1 cellular context compared by ENCODE assay signal in the genomic region with DNA sequence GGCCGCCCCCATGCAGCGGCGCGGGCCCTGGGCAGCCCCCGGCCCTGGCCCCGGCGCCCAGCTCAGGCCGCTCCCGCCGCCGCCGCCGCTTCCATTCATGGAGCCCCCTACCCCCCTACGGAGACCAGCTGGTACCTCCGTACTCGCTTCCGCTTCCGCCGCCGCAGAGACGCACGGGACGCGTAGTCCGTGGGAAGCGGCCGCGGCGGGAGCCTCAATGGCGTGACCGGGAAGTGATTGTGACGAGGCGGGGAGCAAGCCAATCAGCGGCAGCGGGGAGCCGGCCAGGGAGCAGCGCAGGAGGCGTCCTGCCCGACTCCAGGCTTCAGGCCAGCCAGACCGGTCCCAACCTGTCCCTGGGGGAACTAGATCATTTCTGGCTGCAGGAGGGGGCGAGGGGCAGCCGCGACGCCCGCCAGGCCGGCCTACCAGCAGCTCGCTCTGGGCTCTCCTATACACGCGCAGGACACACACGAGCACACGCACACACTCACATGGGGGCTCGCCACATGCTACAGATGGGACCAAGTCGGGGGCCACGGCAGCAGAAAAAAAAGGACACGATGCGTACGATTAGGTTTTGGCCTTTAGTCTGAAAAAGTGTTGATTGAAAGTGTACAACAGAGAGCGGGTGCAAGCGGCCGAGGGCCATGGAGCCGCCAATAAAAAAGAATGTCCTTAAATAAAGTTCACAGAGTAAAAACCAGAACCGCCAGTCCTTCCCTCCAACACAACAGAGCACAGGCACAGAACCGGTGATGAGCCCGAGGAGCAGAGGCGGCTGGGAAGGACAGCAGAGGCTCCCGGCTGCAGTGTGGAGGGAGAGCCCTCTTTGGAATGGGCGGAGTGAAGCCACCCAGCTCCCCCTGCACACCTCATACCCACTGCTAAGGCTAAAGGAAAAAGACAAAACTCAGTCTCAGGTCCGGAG.
TF ChIP-seq lines count a peak whose summit lies in the region.

A gene with protein sequence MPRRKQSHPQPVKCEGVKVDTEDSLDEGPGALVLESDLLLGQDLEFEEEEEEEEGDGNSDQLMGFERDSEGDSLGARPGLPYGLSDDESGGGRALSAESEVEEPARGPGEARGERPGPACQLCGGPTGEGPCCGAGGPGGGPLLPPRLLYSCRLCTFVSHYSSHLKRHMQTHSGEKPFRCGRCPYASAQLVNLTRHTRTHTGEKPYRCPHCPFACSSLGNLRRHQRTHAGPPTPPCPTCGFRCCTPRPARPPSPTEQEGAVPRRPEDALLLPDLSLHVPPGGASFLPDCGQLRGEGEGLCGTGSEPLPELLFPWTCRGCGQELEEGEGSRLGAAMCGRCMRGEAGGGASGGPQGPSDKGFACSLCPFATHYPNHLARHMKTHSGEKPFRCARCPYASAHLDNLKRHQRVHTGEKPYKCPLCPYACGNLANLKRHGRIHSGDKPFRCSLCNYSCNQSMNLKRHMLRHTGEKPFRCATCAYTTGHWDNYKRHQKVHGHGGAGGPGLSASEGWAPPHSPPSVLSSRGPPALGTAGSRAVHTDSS (minus strand): TSS at position 109 of the 931 bp plus-strand sequence. CDS start 208 bp downstream, outside the sequence.

TF ChIP-seq in K562, 482 proteins besides CTCF, POLR2A, EP300 and RAD21 (continued from another document and continues in another):
- TF ChIP-seq, protein P1, sequence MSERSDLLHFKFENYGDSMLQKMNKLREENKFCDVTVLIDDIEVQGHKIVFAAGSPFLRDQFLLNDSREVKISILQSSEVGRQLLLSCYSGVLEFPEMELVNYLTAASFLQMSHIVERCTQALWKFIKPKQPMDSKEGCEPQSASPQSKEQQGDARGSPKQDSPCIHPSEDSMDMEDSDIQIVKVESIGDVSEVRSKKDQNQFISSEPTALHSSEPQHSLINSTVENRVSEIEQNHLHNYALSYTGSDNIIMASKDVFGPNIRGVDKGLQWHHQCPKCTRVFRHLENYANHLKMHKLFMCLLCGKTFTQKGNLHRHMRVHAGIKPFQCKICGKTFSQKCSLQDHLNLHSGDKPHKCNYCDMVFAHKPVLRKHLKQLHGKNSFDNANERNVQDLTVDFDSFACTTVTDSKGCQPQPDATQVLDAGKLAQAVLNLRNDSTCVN (CRISPR knock-in tag; IDR thresholded peaks at IDR 0.05) = 0 out of 2 replicates have a peak, but pooled peaks have one; percentile 5
- no peak for TF ChIP-seq NCOR1 (IDR thresholded peaks at IDR 0.05)
- no peak for TF ChIP-seq ARID1B (IDR thresholded peaks at IDR 0.05)
- no peak for TF ChIP-seq PPARD (CRISPR knock-in tag; IDR thresholded peaks at IDR 0.05)
- no peak for TF ChIP-seq PTBP1 (IDR thresholded peaks at IDR 0.05; ENCODE audit: low read depth, low read length)
- TF ChIP-seq ZFP30 (CRISPR knock-in tag; IDR thresholded peaks at IDR 0.05; ENCODE audit: borderline replicate concordance) = no peak
- TF ChIP-seq, protein P2, sequence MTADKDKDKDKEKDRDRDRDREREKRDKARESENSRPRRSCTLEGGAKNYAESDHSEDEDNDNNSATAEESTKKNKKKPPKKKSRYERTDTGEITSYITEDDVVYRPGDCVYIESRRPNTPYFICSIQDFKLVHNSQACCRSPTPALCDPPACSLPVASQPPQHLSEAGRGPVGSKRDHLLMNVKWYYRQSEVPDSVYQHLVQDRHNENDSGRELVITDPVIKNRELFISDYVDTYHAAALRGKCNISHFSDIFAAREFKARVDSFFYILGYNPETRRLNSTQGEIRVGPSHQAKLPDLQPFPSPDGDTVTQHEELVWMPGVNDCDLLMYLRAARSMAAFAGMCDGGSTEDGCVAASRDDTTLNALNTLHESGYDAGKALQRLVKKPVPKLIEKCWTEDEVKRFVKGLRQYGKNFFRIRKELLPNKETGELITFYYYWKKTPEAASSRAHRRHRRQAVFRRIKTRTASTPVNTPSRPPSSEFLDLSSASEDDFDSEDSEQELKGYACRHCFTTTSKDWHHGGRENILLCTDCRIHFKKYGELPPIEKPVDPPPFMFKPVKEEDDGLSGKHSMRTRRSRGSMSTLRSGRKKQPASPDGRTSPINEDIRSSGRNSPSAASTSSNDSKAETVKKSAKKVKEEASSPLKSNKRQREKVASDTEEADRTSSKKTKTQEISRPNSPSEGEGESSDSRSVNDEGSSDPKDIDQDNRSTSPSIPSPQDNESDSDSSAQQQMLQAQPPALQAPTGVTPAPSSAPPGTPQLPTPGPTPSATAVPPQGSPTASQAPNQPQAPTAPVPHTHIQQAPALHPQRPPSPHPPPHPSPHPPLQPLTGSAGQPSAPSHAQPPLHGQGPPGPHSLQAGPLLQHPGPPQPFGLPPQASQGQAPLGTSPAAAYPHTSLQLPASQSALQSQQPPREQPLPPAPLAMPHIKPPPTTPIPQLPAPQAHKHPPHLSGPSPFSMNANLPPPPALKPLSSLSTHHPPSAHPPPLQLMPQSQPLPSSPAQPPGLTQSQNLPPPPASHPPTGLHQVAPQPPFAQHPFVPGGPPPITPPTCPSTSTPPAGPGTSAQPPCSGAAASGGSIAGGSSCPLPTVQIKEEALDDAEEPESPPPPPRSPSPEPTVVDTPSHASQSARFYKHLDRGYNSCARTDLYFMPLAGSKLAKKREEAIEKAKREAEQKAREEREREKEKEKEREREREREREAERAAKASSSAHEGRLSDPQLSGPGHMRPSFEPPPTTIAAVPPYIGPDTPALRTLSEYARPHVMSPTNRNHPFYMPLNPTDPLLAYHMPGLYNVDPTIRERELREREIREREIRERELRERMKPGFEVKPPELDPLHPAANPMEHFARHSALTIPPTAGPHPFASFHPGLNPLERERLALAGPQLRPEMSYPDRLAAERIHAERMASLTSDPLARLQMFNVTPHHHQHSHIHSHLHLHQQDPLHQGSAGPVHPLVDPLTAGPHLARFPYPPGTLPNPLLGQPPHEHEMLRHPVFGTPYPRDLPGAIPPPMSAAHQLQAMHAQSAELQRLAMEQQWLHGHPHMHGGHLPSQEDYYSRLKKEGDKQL (CRISPR knock-in tag; IDR thresholded peaks at IDR 0.05; ENCODE audit: borderline replicate concordance) = 0 out of 2 replicates have a peak, but pooled peaks have one; percentile 50
- TF ChIP-seq ZBED1 (IDR thresholded peaks at IDR 0.05) = 0 out of 2 replicates have a peak, but pooled peaks have one; percentile 68
- no peak for TF ChIP-seq ZNF224 (CRISPR knock-in tag; IDR thresholded peaks at IDR 0.05)
- TF ChIP-seq, protein P3, sequence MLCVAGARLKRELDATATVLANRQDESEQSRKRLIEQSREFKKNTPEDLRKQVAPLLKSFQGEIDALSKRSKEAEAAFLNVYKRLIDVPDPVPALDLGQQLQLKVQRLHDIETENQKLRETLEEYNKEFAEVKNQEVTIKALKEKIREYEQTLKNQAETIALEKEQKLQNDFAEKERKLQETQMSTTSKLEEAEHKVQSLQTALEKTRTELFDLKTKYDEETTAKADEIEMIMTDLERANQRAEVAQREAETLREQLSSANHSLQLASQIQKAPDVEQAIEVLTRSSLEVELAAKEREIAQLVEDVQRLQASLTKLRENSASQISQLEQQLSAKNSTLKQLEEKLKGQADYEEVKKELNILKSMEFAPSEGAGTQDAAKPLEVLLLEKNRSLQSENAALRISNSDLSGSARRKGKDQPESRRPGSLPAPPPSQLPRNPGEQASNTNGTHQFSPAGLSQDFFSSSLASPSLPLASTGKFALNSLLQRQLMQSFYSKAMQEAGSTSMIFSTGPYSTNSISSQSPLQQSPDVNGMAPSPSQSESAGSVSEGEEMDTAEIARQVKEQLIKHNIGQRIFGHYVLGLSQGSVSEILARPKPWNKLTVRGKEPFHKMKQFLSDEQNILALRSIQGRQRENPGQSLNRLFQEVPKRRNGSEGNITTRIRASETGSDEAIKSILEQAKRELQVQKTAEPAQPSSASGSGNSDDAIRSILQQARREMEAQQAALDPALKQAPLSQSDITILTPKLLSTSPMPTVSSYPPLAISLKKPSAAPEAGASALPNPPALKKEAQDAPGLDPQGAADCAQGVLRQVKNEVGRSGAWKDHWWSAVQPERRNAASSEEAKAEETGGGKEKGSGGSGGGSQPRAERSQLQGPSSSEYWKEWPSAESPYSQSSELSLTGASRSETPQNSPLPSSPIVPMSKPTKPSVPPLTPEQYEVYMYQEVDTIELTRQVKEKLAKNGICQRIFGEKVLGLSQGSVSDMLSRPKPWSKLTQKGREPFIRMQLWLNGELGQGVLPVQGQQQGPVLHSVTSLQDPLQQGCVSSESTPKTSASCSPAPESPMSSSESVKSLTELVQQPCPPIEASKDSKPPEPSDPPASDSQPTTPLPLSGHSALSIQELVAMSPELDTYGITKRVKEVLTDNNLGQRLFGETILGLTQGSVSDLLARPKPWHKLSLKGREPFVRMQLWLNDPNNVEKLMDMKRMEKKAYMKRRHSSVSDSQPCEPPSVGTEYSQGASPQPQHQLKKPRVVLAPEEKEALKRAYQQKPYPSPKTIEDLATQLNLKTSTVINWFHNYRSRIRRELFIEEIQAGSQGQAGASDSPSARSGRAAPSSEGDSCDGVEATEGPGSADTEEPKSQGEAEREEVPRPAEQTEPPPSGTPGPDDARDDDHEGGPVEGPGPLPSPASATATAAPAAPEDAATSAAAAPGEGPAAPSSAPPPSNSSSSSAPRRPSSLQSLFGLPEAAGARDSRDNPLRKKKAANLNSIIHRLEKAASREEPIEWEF (CRISPR knock-in tag; IDR thresholded peaks at IDR 0.05) = peak; percentile 57; the same call in 1 of the 2 replicates
- no peak for TF ChIP-seq ZNF436 (CRISPR knock-in tag; IDR thresholded peaks at IDR 0.05)
- TF ChIP-seq, protein P4, sequence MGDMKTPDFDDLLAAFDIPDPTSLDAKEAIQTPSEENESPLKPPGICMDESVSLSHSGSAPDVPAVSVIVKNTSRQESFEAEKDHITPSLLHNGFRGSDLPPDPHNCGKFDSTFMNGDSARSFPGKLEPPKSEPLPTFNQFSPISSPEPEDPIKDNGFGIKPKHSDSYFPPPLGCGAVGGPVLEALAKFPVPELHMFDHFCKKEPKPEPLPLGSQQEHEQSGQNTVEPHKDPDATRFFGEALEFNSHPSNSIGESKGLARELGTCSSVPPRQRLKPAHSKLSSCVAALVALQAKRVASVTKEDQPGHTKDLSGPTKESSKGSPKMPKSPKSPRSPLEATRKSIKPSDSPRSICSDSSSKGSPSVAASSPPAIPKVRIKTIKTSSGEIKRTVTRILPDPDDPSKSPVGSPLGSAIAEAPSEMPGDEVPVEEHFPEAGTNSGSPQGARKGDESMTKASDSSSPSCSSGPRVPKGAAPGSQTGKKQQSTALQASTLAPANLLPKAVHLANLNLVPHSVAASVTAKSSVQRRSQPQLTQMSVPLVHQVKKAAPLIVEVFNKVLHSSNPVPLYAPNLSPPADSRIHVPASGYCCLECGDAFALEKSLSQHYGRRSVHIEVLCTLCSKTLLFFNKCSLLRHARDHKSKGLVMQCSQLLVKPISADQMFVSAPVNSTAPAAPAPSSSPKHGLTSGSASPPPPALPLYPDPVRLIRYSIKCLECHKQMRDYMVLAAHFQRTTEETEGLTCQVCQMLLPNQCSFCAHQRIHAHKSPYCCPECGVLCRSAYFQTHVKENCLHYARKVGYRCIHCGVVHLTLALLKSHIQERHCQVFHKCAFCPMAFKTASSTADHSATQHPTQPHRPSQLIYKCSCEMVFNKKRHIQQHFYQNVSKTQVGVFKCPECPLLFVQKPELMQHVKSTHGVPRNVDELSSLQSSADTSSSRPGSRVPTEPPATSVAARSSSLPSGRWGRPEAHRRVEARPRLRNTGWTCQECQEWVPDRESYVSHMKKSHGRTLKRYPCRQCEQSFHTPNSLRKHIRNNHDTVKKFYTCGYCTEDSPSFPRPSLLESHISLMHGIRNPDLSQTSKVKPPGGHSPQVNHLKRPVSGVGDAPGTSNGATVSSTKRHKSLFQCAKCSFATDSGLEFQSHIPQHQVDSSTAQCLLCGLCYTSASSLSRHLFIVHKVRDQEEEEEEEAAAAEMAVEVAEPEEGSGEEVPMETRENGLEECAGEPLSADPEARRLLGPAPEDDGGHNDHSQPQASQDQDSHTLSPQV (IDR thresholded peaks at IDR 0.05) = peak; percentile 93
- no peak for TF ChIP-seq HOXB6 (CRISPR knock-in tag; IDR thresholded peaks at IDR 0.05; ENCODE audit: borderline replicate concordance)
- no peak for TF ChIP-seq NELFE (IDR thresholded peaks at IDR 0.05; ENCODE audit: insufficient read depth, insufficient read length)
- no peak for TF ChIP-seq ADNP (tag; IDR thresholded peaks at IDR 0.05)
- TF ChIP-seq, protein P5, sequence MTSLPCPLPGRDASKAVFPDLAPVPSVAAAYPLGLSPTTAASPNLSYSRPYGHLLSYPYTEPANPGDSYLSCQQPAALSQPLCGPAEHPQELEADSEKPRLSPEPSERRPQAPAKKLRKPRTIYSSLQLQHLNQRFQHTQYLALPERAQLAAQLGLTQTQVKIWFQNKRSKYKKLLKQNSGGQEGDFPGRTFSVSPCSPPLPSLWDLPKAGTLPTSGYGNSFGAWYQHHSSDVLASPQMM (CRISPR knock-in tag; IDR thresholded peaks at IDR 0.05) = no peak
- TF ChIP-seq ZNF764 (CRISPR knock-in tag; IDR thresholded peaks at IDR 0.05; ENCODE audit: low read depth) = no peak
- no peak for TF ChIP-seq GATAD2A (IDR thresholded peaks at IDR 0.05)
- TF ChIP-seq SMARCC2 (IDR thresholded peaks at IDR 0.05; ENCODE audit: low read depth) = no peak
- TF ChIP-seq, protein P6, sequence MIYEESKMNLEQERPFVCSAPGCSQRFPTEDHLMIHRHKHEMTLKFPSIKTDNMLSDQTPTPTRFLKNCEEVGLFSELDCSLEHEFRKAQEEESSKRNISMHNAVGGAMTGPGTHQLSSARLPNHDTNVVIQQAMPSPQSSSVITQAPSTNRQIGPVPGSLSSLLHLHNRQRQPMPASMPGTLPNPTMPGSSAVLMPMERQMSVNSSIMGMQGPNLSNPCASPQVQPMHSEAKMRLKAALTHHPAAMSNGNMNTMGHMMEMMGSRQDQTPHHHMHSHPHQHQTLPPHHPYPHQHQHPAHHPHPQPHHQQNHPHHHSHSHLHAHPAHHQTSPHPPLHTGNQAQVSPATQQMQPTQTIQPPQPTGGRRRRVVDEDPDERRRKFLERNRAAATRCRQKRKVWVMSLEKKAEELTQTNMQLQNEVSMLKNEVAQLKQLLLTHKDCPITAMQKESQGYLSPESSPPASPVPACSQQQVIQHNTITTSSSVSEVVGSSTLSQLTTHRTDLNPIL (CRISPR knock-in tag; IDR thresholded peaks at IDR 0.05) = no peak
- TF ChIP-seq ZNF76 (CRISPR knock-in tag; IDR thresholded peaks at IDR 0.05; ENCODE audit: borderline replicate concordance) = 0 out of 2 replicates have a peak, but pooled peaks have one; percentile 55
- no peak for TF ChIP-seq PYGO2 (tag; IDR thresholded peaks at IDR 0.05)
